ENCODE assay signal across 8 cellular contexts in genomic region chr7:149422065-149422913, GRCh38. TPM values are rescaled to one million over a fixed set of nuclear protein-coding genes. Genes with fewer than 3 reads are reported as not detected.
A peak's percentile ranks its signal among the peaks of the same experiment; 100 is the strongest.
DNase-seq lines count a peak whose midpoint lies in the region; ATAC-seq, FAIRE-seq and TF ChIP-seq lines count a peak whose summit lies in the region.

No MANE protein-coding gene starts in this region.

- no peaks in the 10 kb centered on the region for H3K9me2 ChIP-seq in PC-9 (ENCODE audit: insufficient read depth)

- peak overlapping the region; percentile 62 for H3K9ac ChIP-seq in DND-41 (ENCODE audit: low read depth, low read length)

- POLR2A ChIA-PET in PC-9 (lab: Charles Lee; ENCODE audit: unreplicated experiment) = interaction anchor here (0.5 kb wide), 1 partner anchor 37 kb away, joined by 18 read pairs; no protein-coding TSS in a partner anchor

- no peaks in the 10 kb centered on the region for H3K27me3 ChIP-seq in DND-41 (ENCODE audit: insufficient read depth, low read length, poor library complexity)
- no peaks in the 10 kb centered on the region for H3K27me3 ChIP-seq in PC-9 (ENCODE audit: insufficient read depth, low read depth)
- H3K27me3 ChIP-seq in gastroesophageal sphincter = peaks cover 9% of the 10 kb centered on the region
- no peaks in the 10 kb centered on the region for H3K27me3 ChIP-seq in pancreas
- H3K27me3 ChIP-seq in thyroid gland = no peaks in the 10 kb centered on the region

- TF ChIP-seq CTCF in DND-41 (IDR thresholded peaks at IDR 0.05; ENCODE audit: borderline replicate concordance, extremely low read depth, low read length, poor library complexity, severe bottlenecking) = peak; percentile 62
- TF ChIP-seq CTCF in PC-9 (conservative IDR thresholded peaks at IDR 0.05) = peak; percentile 43
- peak in 3 of 4 experiments; percentile 65 to 77 (median 75) for TF ChIP-seq CTCF in gastroesophageal sphincter (IDR thresholded peaks at IDR 0.05)
- peak; percentile 12 to 40 (median 30) for TF ChIP-seq CTCF in pancreas (IDR thresholded peaks at IDR 0.05)
- TF ChIP-seq CTCF in thyroid gland (IDR thresholded peaks at IDR 0.05) = peak in 4 of 6 experiments; percentile 15 to 80 (median 74)

- no TSS peak for BruUV-seq in PC-9 (replicated peaks; lab: Mats Ljungman, UMichigan)

- peak overlapping the region; percentile 64 for H3K4me2 ChIP-seq in DND-41 (ENCODE audit: insufficient read depth, low read length)
- H3K4me2 ChIP-seq in PC-9 = peak overlapping the region; percentile 85

- H3K36me3 ChIP-seq in DND-41 (ENCODE audit: insufficient read depth, low read length) (no peaks in the 10 kb centered on the region), PC-9 (ENCODE audit: low read depth) (no peaks in the 10 kb centered on the region), gastroesophageal sphincter (peaks cover 0 to 4% of the 10 kb centered on the region in 2 donors), pancreas (no peaks in the 10 kb centered on the region), thyroid gland (no peaks in the 10 kb centered on the region)

- TF ChIP-seq POLR2A in gastroesophageal sphincter (IDR thresholded peaks at IDR 0.05) = no peak
- TF ChIP-seq POLR2A in thyroid gland (IDR thresholded peaks at IDR 0.05) = no peak

- peak overlapping the region; percentile 84 for H2AFZ ChIP-seq in DND-41 (ENCODE audit: low read depth, low read length)
- H2AFZ ChIP-seq in PC-9 = peak overlapping the region; percentile 95

- H3K27ac ChIP-seq in DND-41 (ENCODE audit: low read length) (peak overlapping the region; percentile 69), PC-9 (no peak overlapping the region), gastroesophageal sphincter (peak overlapping the region in 2 of 4 donors; percentile 24 to 58), pancreas (peak overlapping the region in 2 of 4 donors; percentile 26 to 50), thyroid gland (peak overlapping the region in 1 of 3 donors; percentile 22)

- H3K4me1 ChIP-seq in DND-41 (ENCODE audit: insufficient read depth, low read length) (peaks cover 10% of the 10 kb centered on the region), PC-9 (replicated peaks; ENCODE audit: insufficient read depth) (no peaks in the 10 kb centered on the region), gastroesophageal sphincter (peaks cover 0 to 26% (median 5%) of the 10 kb centered on the region in 3 donors), pancreas (no peaks in the 10 kb centered on the region), thyroid gland (peaks cover 9 to 11% of the 10 kb centered on the region in 2 donors)

- H3K79me2 ChIP-seq in DND-41 (ENCODE audit: insufficient read depth, low read length) (no peaks in the 10 kb centered on the region), PC-9 (ENCODE audit: low read depth) (no peaks in the 10 kb centered on the region)

- 7 to 19% methylated on average over 15 of the region's 71 CpGs for WGBS in gastroesophageal sphincter (ENCODE audit: low coverage in 1 of 2), 2 donors
- WGBS in pancreas, 2 donors = 5 to 6% methylated on average over 69 to 71 of the region's 71 CpGs
- 10 to 11% methylated on average over 39 to 42 of the region's 71 CpGs for WGBS in thyroid gland, 2 donors

- ATAC-seq in DND-41 (ENCODE audit: insufficient read depth, low read depth) = peak; percentile 94
- peak; percentile 93 for ATAC-seq in GM21526 (IDR thresholded peaks at IDR 0.05; ENCODE audit: low FRiP score, unreplicated experiment)
- peak; percentile 97 for ATAC-seq in gastroesophageal sphincter
- ATAC-seq in pancreas = peak; percentile 95 to 98 (median 96)

- CTCF ChIA-PET in PC-9 (lab: Charles Lee) = interaction anchor here (0.6 to 1.5 kb wide), 6 partner anchors 37 to 259 kb away, joined by 3 to 9 read pairs (median 3); partner anchors contain the start of gene ZNF783

- H3K4me3 ChIP-seq in DND-41 (ENCODE audit: low read depth in 1 of 2, low read length in 2 of 2) (peak overlapping the region; percentile 14 to 52; a peak in 3 of 4 replicates), PC-9 (peak overlapping the region; percentile 69), gastroesophageal sphincter (peak overlapping the region; percentile 46 to 52), pancreas (peak overlapping the region; percentile 24 to 50 (median 42)), thyroid gland (replicated peaks in 1 of 3) (peak overlapping the region in 2 of 3 donors; percentile 22 to 51)

- no peak for FAIRE-seq in pancreas (lab: Jason Lieb, UNC)

- no peaks in the 10 kb centered on the region for H4K20me1 ChIP-seq in DND-41 (ENCODE audit: insufficient read depth, low read length)
- H4K20me1 ChIP-seq in PC-9 (ENCODE audit: insufficient read depth) = no peaks in the 10 kb centered on the region

- peaks cover 7% of the 10 kb centered on the region for H3F3A ChIP-seq in PC-9 (ENCODE audit: insufficient read depth, low read depth)

- DNase-seq in DND-41 (peak; percentile 55), HuH-7.5 (ENCODE audit: low spot score) (peak; percentile 94), PC-9 (peak; percentile 69 to 90), pancreas (peak; percentile 49 to 89 (median 74)), thyroid gland (peak; percentile 59 to 65)
- DNase-seq in activated effector memory CD4-positive, alpha-beta T cell treated with anti-CD3 and anti-CD28 coated beads, Interleukin-2, amount 50 U/mL, for 16 hours = peak; percentile 91

- H3K9me3 ChIP-seq in DND-41 (ENCODE audit: insufficient read depth, low read length, severe bottlenecking) = no peaks in the 10 kb centered on the region
- H3K9me3 ChIP-seq in PC-9 (ENCODE audit: insufficient read depth, low read depth) = no peaks in the 10 kb centered on the region
- H3K9me3 ChIP-seq in gastroesophageal sphincter = no peaks in the 10 kb centered on the region
- H3K9me3 ChIP-seq in pancreas = no peaks in the 10 kb centered on the region
- no peaks in the 10 kb centered on the region for H3K9me3 ChIP-seq in thyroid gland

- intact Hi-C loops in PC-9 (cut with micrococcal nuclease; ENCODE audit: unreplicated experiment) = loop anchor here (1.0 to 5.0 kb wide), 7 partner anchors 33 to 161 kb away; partner anchors contain the start of gene ZNF746
- intact Hi-C loops in pancreas (cut with DNase I) = no loop called here
- intact Hi-C loops in thyroid gland (cut with DNase I) = no loop called here

- TF ChIP-seq EP300 in gastroesophageal sphincter (IDR thresholded peaks at IDR 0.05) = no peak

RNA-seq across cellular contexts. Expression of gene ZNF777, which starts 38.6 kb away (rescaled TPM):
- total RNA-seq in PC-9 (2021) = 10.6 and 13.3 TPM in 2 replicates
- total RNA-seq in gastroesophageal sphincter = 10 to 100 TPM in 1 of 4 donors, 1 to 10 TPM in 3; 6.1 to 16.1 (median 9.9) TPM
- total RNA-seq in pancreas = 1 to 10 TPM; 4.0 to 8.0 (median 6.1) TPM
- 1 to 10 TPM; 5.3 to 7.3 TPM for polyA plus RNA-seq in pancreas
- total RNA-seq in thyroid gland = 10 to 100 TPM in 3 of 4 donors, 1 to 10 TPM in 1; 9.0 to 14.9 (median 12.1) TPM
